13 cellular contexts compared by ENCODE assay signal in the genomic region with DNA sequence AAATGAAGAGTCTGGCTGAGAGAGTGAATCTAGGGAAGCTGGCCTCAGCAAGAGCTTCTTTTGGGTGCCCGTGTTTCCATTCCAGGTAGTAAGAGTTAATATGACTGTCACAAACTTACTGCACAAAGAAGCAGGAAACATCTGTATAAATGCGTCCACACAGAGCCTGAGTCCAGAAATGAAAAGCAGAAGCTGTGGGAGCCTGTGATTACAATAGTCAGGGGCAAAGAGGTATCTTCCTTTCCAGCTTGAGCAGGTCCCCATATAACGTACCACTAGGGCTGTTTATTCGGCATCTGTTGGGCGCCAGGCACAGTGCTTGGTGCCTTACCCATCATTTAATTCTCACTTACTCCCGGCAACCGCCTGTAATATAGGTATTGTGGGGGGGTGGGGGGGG. TPM values are rescaled to one million over a fixed set of nuclear protein-coding genes. Genes with fewer than 3 reads are reported as not detected.
DNase-seq lines count a peak whose midpoint lies in the region; ATAC-seq and TF ChIP-seq lines count a peak whose summit lies in the region.
"Had no signal": no experiment of that assay in that cellular context is flagged by ENCODE, and none has a peak within 500 bp of the region (broad histone marks: within the 10 kb centered on the region; RNA-seq: fewer than 3 reads in every experiment).

No MANE protein-coding gene starts in this region.

- CTCF ChIA-PET in WTC11 (lab: Charles Lee): interaction anchor here (0.6 to 1.2 kb wide), 2 partner anchors 34 to 75 kb away, joined by 3 to 4 read pairs; no protein-coding TSS in a partner anchor

- H3K9me2 ChIP-seq in Karpas-422 (replicated peaks; ENCODE audit: insufficient read depth, low read length): no peaks in the 10 kb centered on the region

- H3K4me1 ChIP-seq in Karpas-422 (ENCODE audit: low read length) (peaks cover 61% of the 10 kb centered on the region), HAP-1 (no peaks in the 10 kb centered on the region; the same call in 1 of the 2 replicates)

- H3K27me3 ChIP-seq in Karpas-422 (ENCODE audit: low read length) (no peaks in the 10 kb centered on the region), HAP-1 (ENCODE audit: low read depth) (peaks cover 13% of the 10 kb centered on the region; the same call in 1 of the 2 replicates)

- H3K4me3 Mint-ChIP-seq in stimulated activated naive B cell treated with anti-CD40 and anti-IgM and Interleukin-4, amounts not matched to agents 10 μg/mL and 1 μg/mL and 100 μg/mL, for 72 hours: peak overlapping the region in 1 of 2 donors; percentile 16
- H3K4me3 Mint-ChIP-seq in WTC11: no peak overlapping the region
- H3K4me3 Mint-ChIP-seq: immature natural killer cell; naive thymus-derived CD8-positive, alpha-beta T cell had no signal

- DNase-seq in Karpas-422 (peak; percentile 78), SIG-M5 (lab: John Stamatoyannopoulos, UW) (peak; percentile 69), left ventricle myocardium superior (no peak), HuH-7 (ENCODE audit: low spot score) (no peak), WTC11 (ENCODE audit: low spot score) (no peak), HAP-1 (ENCODE audit: low spot score in 2 of 2) (no peak)
- DNase-seq in stimulated activated naive B cell treated with anti-CD40 and anti-IgM and Interleukin-4, amounts not matched to agents 10 μg/mL and 1 μg/mL and 100 μg/mL, for 72 hours: peak; percentile 33
- DNase-seq: immature natural killer cell; naive thymus-derived CD8-positive, alpha-beta T cell; NCI-H1694; NCI-H526; SHP77 treated with DMSO at 0.1 percent for 48 hours had no signal

- H3K36me3 ChIP-seq in Karpas-422 (ENCODE audit: insufficient read depth, low read length): no peaks in the 10 kb centered on the region
- H3K36me3 ChIP-seq in HAP-1 (replicated peaks): no peaks in the 10 kb centered on the region

- H3K9me3 Mint-ChIP-seq in stimulated activated naive B cell treated with anti-CD40 and anti-IgM and Interleukin-4, amounts not matched to agents 10 μg/mL and 1 μg/mL and 100 μg/mL, for 72 hours: peaks cover 0 to 7% of the 10 kb centered on the region in 2 donors
- H3K9me3 Mint-ChIP-seq in WTC11: peaks cover 17% of the 10 kb centered on the region
- H3K9me3 Mint-ChIP-seq: immature natural killer cell; naive thymus-derived CD8-positive, alpha-beta T cell had no signal

- no peak overlapping the region for H3K27ac ChIP-seq in Karpas-422 (ENCODE audit: low read length)

- H3K4me1 Mint-ChIP-seq in stimulated activated naive B cell treated with anti-CD40 and anti-IgM and Interleukin-4, amounts not matched to agents 10 μg/mL and 1 μg/mL and 100 μg/mL, for 72 hours: peaks cover 40 to 76% of the 10 kb centered on the region in 2 donors
- peaks cover 3% of the 10 kb centered on the region; the same call in 1 of the 2 replicates for H3K4me1 Mint-ChIP-seq in WTC11
- H3K4me1 Mint-ChIP-seq: immature natural killer cell had no signal

- no peak overlapping the region for H3K4me3 ChIP-seq in Karpas-422 (ENCODE audit: low read length)
- H3K4me3 ChIP-seq in HAP-1: no peak overlapping the region

- in situ Hi-C loops in HAP-1 (cut with MboI; ENCODE audit: low sequenced_read_pairs): no loop called here

- no peak overlapping the region for H3K9ac ChIP-seq in Karpas-422 (ENCODE audit: low read length)

- H3K9me3 ChIP-seq in Karpas-422 (ENCODE audit: low read length) (no peaks in the 10 kb centered on the region), HAP-1 (no peaks in the 10 kb centered on the region)

- H4K20me1 ChIP-seq in Karpas-422 (ENCODE audit: insufficient read depth, low read depth, low read length): no peaks in the 10 kb centered on the region

- peaks cover 10% of the 10 kb centered on the region in 2 donors for H3K36me3 Mint-ChIP-seq in stimulated activated naive B cell treated with anti-CD40 and anti-IgM and Interleukin-4, amounts not matched to agents 10 μg/mL and 1 μg/mL and 100 μg/mL, for 72 hours
- peaks cover 12% of the 10 kb centered on the region; the same call in 1 of the 2 replicates for H3K36me3 Mint-ChIP-seq in WTC11
- H3K36me3 Mint-ChIP-seq: immature natural killer cell had no signal

- H2AFZ ChIP-seq in Karpas-422 (ENCODE audit: low read length): no peak overlapping the region

- intact Hi-C loops in left ventricle myocardium superior (cut with micrococcal nuclease): no loop called here

- H3K27ac Mint-ChIP-seq in stimulated activated naive B cell treated with anti-CD40 and anti-IgM and Interleukin-4, amounts not matched to agents 10 μg/mL and 1 μg/mL and 100 μg/mL, for 72 hours: peak overlapping the region; percentile 42
- H3K27ac Mint-ChIP-seq in WTC11: no peak overlapping the region
- H3K27ac Mint-ChIP-seq: immature natural killer cell; naive thymus-derived CD8-positive, alpha-beta T cell had no signal

- no peaks in the 10 kb centered on the region for H3K79me2 ChIP-seq in Karpas-422 (ENCODE audit: low read length)

- no peak for TF ChIP-seq CTCF in WTC11 (IDR thresholded peaks at IDR 0.05)

- no peak overlapping the region for H3K4me2 ChIP-seq in Karpas-422 (ENCODE audit: low read depth, low read length, poor library complexity, severe bottlenecking)

- POLR2A ChIA-PET in WTC11 (lab: Charles Lee): no interaction called here

- H3K27me3 Mint-ChIP-seq in stimulated activated naive B cell treated with anti-CD40 and anti-IgM and Interleukin-4, amounts not matched to agents 10 μg/mL and 1 μg/mL and 100 μg/mL, for 72 hours: peaks cover 0 to 8% of the 10 kb centered on the region in 2 donors
- H3K27me3 Mint-ChIP-seq in WTC11 (ENCODE audit: low read depth): no peaks in the 10 kb centered on the region

- peak; percentile 64 for ATAC-seq in left ventricle myocardium superior
- ATAC-seq in stimulated activated naive B cell treated with anti-CD40 and anti-IgM and Interleukin-4, amounts not matched to agents 10 μg/mL and 1 μg/mL and 100 μg/mL, for 72 hours (replicated peaks): peak; percentile 79
- no peak for ATAC-seq in WTC11
- ATAC-seq: naive thymus-derived CD8-positive, alpha-beta T cell had no signal

TF ChIP-seq in WTC11, 78 proteins besides CTCF, POLR2A, EP300 and RAD21:
- TF ChIP-seq CREM (CRISPR knock-in tag; IDR thresholded peaks at IDR 0.05): no peak
- no peak for TF ChIP-seq ESRRA (CRISPR knock-in tag; IDR thresholded peaks at IDR 0.05; ENCODE audit: borderline replicate concordance)
- TF ChIP-seq NFYB (CRISPR knock-in tag; conservative IDR thresholded peaks at IDR 0.05; ENCODE audit: low read depth): no peak

RNA-seq across cellular contexts. Expression of gene B3GNT5, which starts 40.5 kb away (rescaled TPM):
- 2.0 and 8.6 TPM in 2 replicates for total RNA-seq in Karpas-422 (2014; rRNA removed; shearing (Covaris generic); ENCODE audit: low replicate concordance)
- total RNA-seq in left ventricle myocardium superior (2.1 TPM), WTC11 (2021) (6.8 to 7.7 TPM (median 7.3 TPM) in 3 replicates)
- total RNA-seq: HepG2; naive thymus-derived CD8-positive, alpha-beta T cell had no signal

RNA-seq across cellular contexts. Expression of gene LAMP3, which starts 50.0 kb away (rescaled TPM):
- 44.0 and 102 TPM in 2 replicates for total RNA-seq in Karpas-422 (2014; rRNA removed; shearing (Covaris generic); ENCODE audit: low replicate concordance)
- total RNA-seq in left ventricle myocardium superior (not detected), WTC11 (2021) (0.39 to 0.53 TPM (median 0.44 TPM) in 3 replicates)

Comparison
In these comparisons a context has a peak if more than half of its experiments do, and no peak if none do; other contexts are left out.
1. DNase-seq: peak in Karpas-422 (single experiment), SIG-M5 (single experiment) and stimulated activated naive B cell treated with anti-CD40 and anti-IgM and Interleukin-4, amounts not matched to agents 10 μg/mL and 1 μg/mL and 100 μg/mL, for 72 hours (single experiment); none in left ventricle myocardium superior (single experiment), HuH-7 (single experiment), WTC11 (single experiment) and HAP-1 (0 of 2).
2. RNA of gene LAMP3, which starts 50.0 kb away (total RNA-seq): 44.0 to 102 TPM in Karpas-422; 0.39 to 0.53 TPM in WTC11 and not detected in left ventricle myocardium superior (single experiment); every median in the first group is over 10 times any median in the second.